Comparison of ENCODE assay signal across 26 cellular contexts in the genomic region with DNA sequence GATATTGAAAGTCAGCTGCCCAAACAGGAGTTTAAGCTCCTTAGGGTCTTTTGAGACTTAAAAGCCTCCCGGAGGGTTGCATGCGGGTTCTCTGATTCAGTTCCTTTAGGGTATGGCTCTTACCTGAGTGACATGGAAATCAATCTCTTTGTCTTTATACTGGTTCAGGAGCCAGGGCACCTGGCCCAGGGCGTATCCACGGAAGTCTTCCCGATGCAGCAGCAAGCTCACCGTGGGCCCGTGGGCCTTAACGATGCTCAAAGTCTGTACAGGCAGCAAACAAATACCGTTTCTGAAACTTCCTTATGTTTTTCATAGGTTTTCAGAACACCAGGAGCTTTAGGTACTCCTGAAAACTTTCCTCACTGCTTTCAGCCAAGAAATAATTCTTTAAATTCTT. TPM values are rescaled to one million over a fixed set of nuclear protein-coding genes. Genes with fewer than 3 reads are reported as not detected.
DNase-seq lines count a peak whose midpoint lies in the region; ATAC-seq and TF ChIP-seq lines count a peak whose summit lies in the region.
"Had no signal": no experiment of that assay in that cellular context is flagged by ENCODE, and none has a peak within 500 bp of the region (broad histone marks: within the 10 kb centered on the region; RNA-seq: fewer than 3 reads in every experiment).

No MANE protein-coding gene starts in this region.

- no peak overlapping the region for H4K12ac ChIP-seq in trophoblast cell (ENCODE audit: low read depth, low read length)

- H3K14ac ChIP-seq in trophoblast cell (ENCODE audit: low read length) = no peak overlapping the region

- H3K4me3 ChIP-seq in esophagus muscularis mucosa = no peak overlapping the region
- H3K4me3 ChIP-seq in trophoblast cell (ENCODE audit: low read depth, low read length) = no peak overlapping the region
- H3K4me3 ChIP-seq: BLaER1, GM12878 had no signal

- H4K8ac ChIP-seq in trophoblast cell (ENCODE audit: low read depth, low read length) = no peak overlapping the region

- no peak overlapping the region for H2AK5ac ChIP-seq in trophoblast cell (ENCODE audit: low read length)

- H3K79me1 ChIP-seq in trophoblast cell (ENCODE audit: low read length) = no peaks in the 10 kb centered on the region

- H3K27me3 ChIP-seq in esophagus muscularis mucosa (no peaks in the 10 kb centered on the region), trophoblast cell (ENCODE audit: insufficient read depth, low read length) (no peaks in the 10 kb centered on the region)
- H3K27me3 ChIP-seq: BE2C, BLaER1 had no signal

- ATAC-seq in Right ventricle myocardium superior (ENCODE audit: poor library complexity) (no peak), HG03442 (IDR thresholded peaks at IDR 0.05; ENCODE audit: unreplicated experiment) (no peak), HG02642 (IDR thresholded peaks at IDR 0.05; ENCODE audit: poor library complexity, unreplicated experiment) (no peak)
- ATAC-seq: GM12878 had no signal

- no peak overlapping the region for H3K23ac ChIP-seq in trophoblast cell (ENCODE audit: low read length)

- no peak overlapping the region for H4K91ac ChIP-seq in trophoblast cell (ENCODE audit: low read depth, low read length)

- H2AFZ ChIP-seq in trophoblast cell (ENCODE audit: insufficient read depth, low read length, poor library complexity) = no peak overlapping the region

- no peak for TF ChIP-seq CTCF in esophagus muscularis mucosa (IDR thresholded peaks at IDR 0.05)

- WGBS in esophagus muscularis mucosa = 93% methylated on average over 9 of the region's 9 CpGs
- WGBS in trophoblast cell (ENCODE audit: extremely low coverage, insufficient coverage, insufficient read length) = no CpG with 5 or more reads among the region's 9 CpGs

- H3K9ac ChIP-seq in trophoblast cell (ENCODE audit: low read length) = peak overlapping the region; percentile 76
- H3K9ac ChIP-seq: BLaER1 had no signal

- no peaks in the 10 kb centered on the region for H3K36me3 ChIP-seq in esophagus muscularis mucosa
- no peaks in the 10 kb centered on the region for H3K36me3 ChIP-seq in trophoblast cell (ENCODE audit: control insufficient read depth in 1 of 2, insufficient read depth in 2 of 2, low read length in 2 of 2)
- H3K36me3 ChIP-seq: BE2C, BLaER1 had no signal

- H2BK120ac ChIP-seq in trophoblast cell (ENCODE audit: insufficient read depth, low read length, poor library complexity) = no peak overlapping the region

- H3K18ac ChIP-seq in trophoblast cell (ENCODE audit: low read length) = no peak overlapping the region

- no peak overlapping the region for H2BK5ac ChIP-seq in trophoblast cell (ENCODE audit: low read depth, low read length, poor library complexity)

- peak; percentile 38 for DNase-seq in Right ventricle myocardium superior
- no peak for DNase-seq in cardiac septum (ENCODE audit: low spot score)
- peak; percentile 79 for DNase-seq in esophagus muscularis mucosa (ENCODE audit: extremely low spot score)
- DNase-seq in trophoblast cell = no peak
- DNase-seq: 8988T; ACHN; BE2C; C1 segment of cervical spinal cord; CD4-positive, alpha-beta memory T cell; CD4-positive, CD25-positive, alpha-beta regulatory T cell; CD8-positive, alpha-beta memory T cell; COR-L47; DMS 273 treated with DMSO at 0.1 percent for 48 hours; DMS153; DMS79; DND-41; EL; GDM1 had no signal

- H3K4me2 ChIP-seq in trophoblast cell (ENCODE audit: low read length) = no peak overlapping the region
- H3K4me2 ChIP-seq: BLaER1 had no signal

- H3K27ac ChIP-seq in esophagus muscularis mucosa (replicated peaks in 1 of 4) = no peak overlapping the region
- no peak overlapping the region for H3K27ac ChIP-seq in trophoblast cell (ENCODE audit: low read depth, low read length)
- H3K27ac ChIP-seq: BLaER1 had no signal

- TF ChIP-seq EP300 in esophagus muscularis mucosa (IDR thresholded peaks at IDR 0.05) = no peak

- H3K9me3 ChIP-seq in esophagus muscularis mucosa = no peaks in the 10 kb centered on the region
- H3K9me3 ChIP-seq in trophoblast cell (ENCODE audit: insufficient read depth, low read depth, low read length) = no peaks in the 10 kb centered on the region
- H3K9me3 ChIP-seq: BE2C, BLaER1 had no signal

- no peaks in the 10 kb centered on the region for H3K4me1 ChIP-seq in esophagus muscularis mucosa
- H3K4me1 ChIP-seq in trophoblast cell (ENCODE audit: control insufficient read depth in 1 of 2, insufficient read depth in 2 of 2, low read length in 2 of 2) = no peaks in the 10 kb centered on the region
- H3K4me1 ChIP-seq: BE2C, BLaER1 had no signal

- TF ChIP-seq POLR2A in esophagus muscularis mucosa (IDR thresholded peaks at IDR 0.05; ENCODE audit: low read depth) = no peak

- H3K79me2 ChIP-seq in trophoblast cell (ENCODE audit: control insufficient read depth, insufficient read depth, low read length, poor library complexity) = no peaks in the 10 kb centered on the region

- H3K4ac ChIP-seq in trophoblast cell (ENCODE audit: low read depth, low read length) = no peak overlapping the region

- intact Hi-C loops in Right ventricle myocardium superior (cut with DNase I) (no loop called here), cardiac septum (cut with DNase I) (no loop called here), esophagus muscularis mucosa (cut with DNase I) (no loop called here)

- no peak overlapping the region for H2BK12ac ChIP-seq in trophoblast cell (ENCODE audit: low read length)

RNA-seq across cellular contexts. Expression of gene MROH2B, which starts 13.2 kb away (rescaled TPM):
- total RNA-seq in Right ventricle myocardium superior = not detected
- total RNA-seq in cardiac septum = not detected
- total RNA-seq in esophagus muscularis mucosa = not detected
- not detected in 2 replicates for polyA plus RNA-seq in trophoblast cell (2013)
- total RNA-seq: A673; CD4-positive, alpha-beta memory T cell; CD4-positive, CD25-positive, alpha-beta regulatory T cell; CD8-positive, alpha-beta memory T cell; G401; GM12878 had no signal
- polyA plus RNA-seq: AG04450; CD14-positive monocyte; CD4-positive, alpha-beta memory T cell; CD4-positive, CD25-positive, alpha-beta regulatory T cell; CD8-positive, alpha-beta memory T cell; GM12878 had no signal

Comparison
In these comparisons a context has a peak if more than half of its experiments do, and no peak if none do; other contexts are left out.
1. DNase-seq: peak in Right ventricle myocardium superior (single experiment) and esophagus muscularis mucosa (single experiment); none in cardiac septum (single experiment) and trophoblast cell (0 of 2).